10 cellular contexts compared by ENCODE assay signal in genomic region chr20:51752343-51752951, GRCh38. TPM values are rescaled to one million over a fixed set of nuclear protein-coding genes. Genes with fewer than 3 reads are reported as not detected.
DNase-seq lines count a peak whose midpoint lies in the region; ATAC-seq and TF ChIP-seq lines count a peak whose summit lies in the region.
"Had no signal": no experiment of that assay in that cellular context is flagged by ENCODE, and none has a peak within 500 bp of the region (broad histone marks: within the 10 kb centered on the region; RNA-seq: fewer than 3 reads in every experiment).

No MANE protein-coding gene starts in this region.

- no peak overlapping the region for H3K14ac ChIP-seq in mesenchymal stem cell (ENCODE audit: low read length in 2 of 2)

- peak overlapping the region; percentile 65 for H4K91ac ChIP-seq in mesenchymal stem cell (ENCODE audit: low read length)

- no peak overlapping the region for H2AK5ac ChIP-seq in mesenchymal stem cell (ENCODE audit: low read length, severe bottlenecking)

- H3K27ac Mint-ChIP-seq in activated naive CD4-positive, alpha-beta T cell treated with anti-CD3 and anti-CD28 coated beads, Interleukin-2, amount 10 ng/mL, durations not matched to agents 7 days and 5 days = no peak overlapping the region
- H3K27ac Mint-ChIP-seq: CD14-positive monocyte had no signal

- peaks cover 5% of the 10 kb centered on the region for H3K27me3 Mint-ChIP-seq in activated naive CD4-positive, alpha-beta T cell treated with anti-CD3 and anti-CD28 coated beads, Interleukin-2, amount 10 ng/mL, durations not matched to agents 7 days and 5 days

- H3K23ac ChIP-seq in mesenchymal stem cell (ENCODE audit: low read length in 2 of 2) = no peak overlapping the region

- H3K27ac ChIP-seq in right atrium auricular region (peak overlapping the region; percentile 35 to 58), mesenchymal stem cell (ENCODE audit: low read length, poor library complexity, severe bottlenecking) (peak overlapping the region; percentile 74)

- H3K36me3 Mint-ChIP-seq in activated naive CD4-positive, alpha-beta T cell treated with anti-CD3 and anti-CD28 coated beads, Interleukin-2, amount 10 ng/mL, durations not matched to agents 7 days and 5 days = no peaks in the 10 kb centered on the region
- H3K36me3 Mint-ChIP-seq: CD14-positive monocyte had no signal

- no peak overlapping the region for H2BK120ac ChIP-seq in mesenchymal stem cell (ENCODE audit: low read depth, low read length)

- no peaks in the 10 kb centered on the region for H3K4me1 Mint-ChIP-seq in activated naive CD4-positive, alpha-beta T cell treated with anti-CD3 and anti-CD28 coated beads, Interleukin-2, amount 10 ng/mL, durations not matched to agents 7 days and 5 days

- H3K4me2 ChIP-seq in mesenchymal stem cell (ENCODE audit: low read length, poor library complexity, severe bottlenecking) = peak overlapping the region; percentile 52

- H3K4me3 ChIP-seq in right atrium auricular region = no peak overlapping the region
- peak overlapping the region in 1 of 2 experiments; percentile 31 for H3K4me3 ChIP-seq in mesenchymal stem cell (ENCODE audit: insufficient read depth in 1 of 2, low read depth in 1 of 2, low read length in 2 of 2)

- intact Hi-C loops in Right ventricle myocardium inferior (cut with DNase I) = no loop called here

- H3K9me3 Mint-ChIP-seq in activated naive CD4-positive, alpha-beta T cell treated with anti-CD3 and anti-CD28 coated beads, Interleukin-2, amount 10 ng/mL, durations not matched to agents 7 days and 5 days = no peaks in the 10 kb centered on the region

- peak overlapping the region; percentile 63 for H2BK5ac ChIP-seq in mesenchymal stem cell (ENCODE audit: low read depth, low read length, poor library complexity, severe bottlenecking)

- H3K4ac ChIP-seq in mesenchymal stem cell (ENCODE audit: low read depth in 1 of 2, low read length in 2 of 2) = peak overlapping the region in 1 of 2 experiments; percentile 86

- H3K4me1 ChIP-seq in right atrium auricular region = peaks cover 0 to 24% of the 10 kb centered on the region in 2 donors
- peaks cover 19% of the 10 kb centered on the region for H3K4me1 ChIP-seq in mesenchymal stem cell (ENCODE audit: control insufficient read depth, insufficient read depth, low read depth, low read length)

- H3K79me1 ChIP-seq in mesenchymal stem cell (replicated peaks; ENCODE audit: low read length, poor library complexity, severe bottlenecking) = peaks cover 16% of the 10 kb centered on the region

- CTCF ChIA-PET in activated naive CD4-positive, alpha-beta T cell treated with anti-CD3 and anti-CD28 coated beads, Interleukin-2, amount 10 ng/mL, durations not matched to agents 7 days and 5 days (lab: Charles Lee) = interaction anchor here (0.6 kb wide), 1 partner anchor 299 kb away, joined by 3 read pairs; no protein-coding TSS in a partner anchor

- peak overlapping the region; percentile 71 to 80 for H3K18ac ChIP-seq in mesenchymal stem cell (ENCODE audit: low read depth in 1 of 2, low read length in 2 of 2)

- H3K9ac ChIP-seq in mesenchymal stem cell (ENCODE audit: low read length) = peak overlapping the region; percentile 88

- peak overlapping the region; percentile 5 to 63 for H2BK12ac ChIP-seq in mesenchymal stem cell (ENCODE audit: low read length in 2 of 2)

- TF ChIP-seq CTCF in right atrium auricular region (IDR thresholded peaks at IDR 0.05) = no peak

- no peak for ATAC-seq in Right ventricle myocardium inferior
- ATAC-seq in GM21515 (IDR thresholded peaks at IDR 0.05; ENCODE audit: unreplicated experiment) = no peak

- H2BK15ac ChIP-seq in mesenchymal stem cell (ENCODE audit: low read depth, poor library complexity, severe bottlenecking) = peak overlapping the region; percentile 49

- H3K27me3 ChIP-seq in right atrium auricular region = no peaks in the 10 kb centered on the region
- no peaks in the 10 kb centered on the region for H3K27me3 ChIP-seq in mesenchymal stem cell (ENCODE audit: control insufficient read depth in 1 of 2, insufficient read depth in 1 of 2, low read length in 2 of 2)

- no peaks in the 10 kb centered on the region for H3K9me3 ChIP-seq in right atrium auricular region
- H3K9me3 ChIP-seq in mesenchymal stem cell (ENCODE audit: control insufficient read depth, low read length) = no peaks in the 10 kb centered on the region

- H4K8ac ChIP-seq in mesenchymal stem cell (ENCODE audit: low read length) = no peak overlapping the region

- DNase-seq in right atrium auricular region (ENCODE audit: low spot score) (no peak), Right ventricle myocardium inferior (ENCODE audit: missing footprints) (no peak), dedifferentiated amniotic fluid mesenchymal stem cell (ENCODE audit: extremely low spot score) (peak; percentile 68), mesenchymal stem cell (peak; percentile 93), ureter (ENCODE audit: low spot score) (no peak), NCI-H1092 (lab: John Stamatoyannopoulos, UW) (no peak)
- no peak for DNase-seq in activated naive CD4-positive, alpha-beta T cell treated with anti-CD3 and anti-CD28 coated beads, Interleukin-2, amount 10 ng/mL, durations not matched to agents 7 days and 5 days
- DNase-seq: stimulated activated naive CD4-positive, alpha-beta T cell treated with Interleukin-2 at 50 U/mL for 16 hours had no signal

- 25% methylated on average over 5 of the region's 9 CpGs for WGBS in mesenchymal stem cell

- H3K4me3 Mint-ChIP-seq in activated naive CD4-positive, alpha-beta T cell treated with anti-CD3 and anti-CD28 coated beads, Interleukin-2, amount 10 ng/mL, durations not matched to agents 7 days and 5 days = no peak overlapping the region
- H3K4me3 Mint-ChIP-seq: CD14-positive monocyte had no signal

- H3K36me3 ChIP-seq in right atrium auricular region (no peaks in the 10 kb centered on the region), mesenchymal stem cell (ENCODE audit: control insufficient read depth in 1 of 2, insufficient read depth in 2 of 2, low read depth in 1 of 2, low read length in 2 of 2) (peaks cover 0 to 4% of the 10 kb centered on the region in 2 experiments)

- no peak overlapping the region for H2AFZ ChIP-seq in mesenchymal stem cell (ENCODE audit: low read depth, low read length)

RNA-seq across cellular contexts. Expression of gene ATP9A, which starts 15.7 kb away (rescaled TPM):
- total RNA-seq in right atrium auricular region (10 to 100 TPM; 19.5 to 23.4 TPM), Right ventricle myocardium inferior (21.2 TPM), ureter (64.5 TPM)
- 17.9 TPM for polyA plus RNA-seq in mesenchymal stem cell (2013, experiment 1 of 2)
- 17.4 TPM for polyA plus RNA-seq in mesenchymal stem cell (2013, experiment 2 of 2)
- polyA plus RNA-seq: CD14-positive monocyte had no signal

RNA-seq across cellular contexts. Expression of gene SALL4, which starts 49.9 kb away (rescaled TPM):
- not detected for total RNA-seq in right atrium auricular region
- 0.19 TPM for total RNA-seq in Right ventricle myocardium inferior
- polyA plus RNA-seq in mesenchymal stem cell (2013, experiment 1 of 2) = 3.1 TPM
- 3.9 TPM for polyA plus RNA-seq in mesenchymal stem cell (2013, experiment 2 of 2)
- total RNA-seq in ureter = 2.3 TPM
- polyA plus RNA-seq: CD14-positive monocyte had no signal

Comparison
In these comparisons a context has a peak if more than half of its experiments do, and no peak if none do; other contexts are left out.
1. DNase-seq: peak in dedifferentiated amniotic fluid mesenchymal stem cell (single experiment) and mesenchymal stem cell (single experiment); none in right atrium auricular region (single experiment), Right ventricle myocardium inferior (single experiment), ureter (single experiment), activated naive CD4-positive, alpha-beta T cell treated with anti-CD3 and anti-CD28 coated beads, Interleukin-2, amount 10 ng/mL, durations not matched to agents 7 days and 5 days (single experiment) and NCI-H1092 (single experiment).